Comparison of ENCODE assay signal across 23 cellular contexts in the genomic region with DNA sequence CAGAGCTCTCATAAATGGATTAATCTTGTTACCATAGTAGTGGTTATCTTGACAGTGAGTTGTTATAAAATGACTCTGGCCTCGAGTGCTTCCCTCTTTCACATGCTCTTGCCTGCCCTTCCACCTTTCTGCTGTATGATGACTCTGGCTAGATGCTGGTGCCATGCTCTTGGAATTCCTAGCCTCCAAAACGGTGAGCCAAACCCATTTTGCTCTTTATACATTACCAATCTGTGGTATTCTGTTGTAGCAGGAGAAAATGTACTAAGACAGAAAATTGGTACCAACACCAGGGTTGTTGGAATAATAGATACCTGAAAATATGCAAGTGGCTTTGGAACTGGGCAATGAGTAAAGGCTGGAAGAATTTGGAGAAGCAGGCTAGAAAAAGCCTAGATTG. TPM values are rescaled to one million over a fixed set of nuclear protein-coding genes. Genes with fewer than 3 reads are reported as not detected.
DNase-seq lines count a peak whose midpoint lies in the region; ATAC-seq, FAIRE-seq and TF ChIP-seq lines count a peak whose summit lies in the region.
"Had no signal": no experiment of that assay in that cellular context is flagged by ENCODE, and none has a peak within 500 bp of the region (broad histone marks: within the 10 kb centered on the region; RNA-seq: fewer than 3 reads in every experiment).

No MANE protein-coding gene starts in this region.

- no peaks in the 10 kb centered on the region for H3K36me3 Mint-ChIP-seq in activated naive CD4-positive, alpha-beta T cell treated with anti-CD3 and anti-CD28 coated beads, Interleukin-2, amount 50 U/mL, for 72 hours
- H3K36me3 Mint-ChIP-seq: CD8-positive, alpha-beta memory T cell had no signal

- ATAC-seq in activated naive CD4-positive, alpha-beta T cell treated with anti-CD3 and anti-CD28 coated beads, Interleukin-2, amount 50 U/mL, for 72 hours: no peak
- ATAC-seq: A549, GM23338, HCT116 had no signal

- peaks cover 0 to 4% of the 10 kb centered on the region in 2 donors for H3K9me3 Mint-ChIP-seq in activated naive CD4-positive, alpha-beta T cell treated with anti-CD3 and anti-CD28 coated beads, Interleukin-2, amount 50 U/mL, for 72 hours
- H3K9me3 Mint-ChIP-seq: CD4-positive, alpha-beta T cell had no signal

- WGBS in esophagus muscularis mucosa: 53% methylated on average over 2 of the region's 2 CpGs
- WGBS in small intestine, 3 donors: 5 to 19% (median 17%) methylated on average over 2 of the region's 2 CpGs

- intact Hi-C loops in esophagus muscularis mucosa (cut with DNase I): no loop called here

- H3K4me3 ChIP-seq in esophagus muscularis mucosa: no peak overlapping the region
- no peak overlapping the region for H3K4me3 ChIP-seq in small intestine (ENCODE audit: low read depth in 1 of 2, low read length in 2 of 2)
- H3K4me3 ChIP-seq: A549; BLaER1 treated with 17β-estradiol and CSF1 and Interleukin-3, amounts not matched to agents 10 nM and 100 nM; GM23338 had no signal

- H3K27me3 ChIP-seq in esophagus muscularis mucosa: no peaks in the 10 kb centered on the region
- no peaks in the 10 kb centered on the region for H3K27me3 ChIP-seq in small intestine (ENCODE audit: control insufficient read depth in 2 of 2, insufficient read depth in 2 of 2, low read length in 2 of 2)
- H3K27me3 ChIP-seq: BE2C had no signal

- TF ChIP-seq CTCF in esophagus muscularis mucosa (IDR thresholded peaks at IDR 0.05): no peak

- H3K4me1 ChIP-seq in esophagus muscularis mucosa (no peaks in the 10 kb centered on the region), small intestine (ENCODE audit: control insufficient read depth in 2 of 2, insufficient read depth in 1 of 2, low read depth in 1 of 2, low read length in 1 of 2) (peaks cover 0 to 3% of the 10 kb centered on the region in 2 donors)
- H3K4me1 ChIP-seq: A549, BE2C had no signal

- H3K27ac ChIP-seq in esophagus muscularis mucosa (replicated peaks in 1 of 4): no peak overlapping the region
- H3K27ac ChIP-seq in small intestine (ENCODE audit: low read depth in 1 of 2, low read length in 1 of 2): peak overlapping the region; percentile 8 to 31
- H3K27ac ChIP-seq: A549; BLaER1 treated with 17β-estradiol and CSF1 and Interleukin-3, amounts not matched to agents 10 nM and 100 nM had no signal

- H3K27ac Mint-ChIP-seq in activated naive CD4-positive, alpha-beta T cell treated with anti-CD3 and anti-CD28 coated beads, Interleukin-2, amount 50 U/mL, for 72 hours: no peak overlapping the region
- H3K27ac Mint-ChIP-seq: CD4-positive, alpha-beta T cell; CD8-positive, alpha-beta memory T cell; GM23338; H9 had no signal

- no peak for FAIRE-seq in small intestine (lab: Jason Lieb, UNC)
- FAIRE-seq: A549, GM12891, GM18507 had no signal

- TF ChIP-seq POLR2A in esophagus muscularis mucosa (IDR thresholded peaks at IDR 0.05; ENCODE audit: low read depth): no peak

- no peak for TF ChIP-seq EP300 in esophagus muscularis mucosa (IDR thresholded peaks at IDR 0.05)

- H3K9me3 ChIP-seq in esophagus muscularis mucosa (peaks cover 0 to 10% (median 6%) of the 10 kb centered on the region in 4 donors), small intestine (ENCODE audit: control insufficient read depth, low read depth) (no peaks in the 10 kb centered on the region)
- H3K9me3 ChIP-seq: BE2C had no signal

- H3K36me3 ChIP-seq in esophagus muscularis mucosa (no peaks in the 10 kb centered on the region), small intestine (ENCODE audit: control insufficient read depth in 2 of 2, insufficient read depth in 2 of 2, low read length in 2 of 2) (peaks cover 0 to 2% of the 10 kb centered on the region in 2 donors)
- H3K36me3 ChIP-seq: BE2C; BLaER1 treated with 17β-estradiol and CSF1 and Interleukin-3, amounts not matched to agents 10 nM and 100 nM had no signal

- DNase-seq in NCI-H748 treated with DMSO at 0.1 percent for 48 hours (lab: John Stamatoyannopoulos, UW): peak; percentile 25
- no peak for DNase-seq in NCI-H748 (lab: John Stamatoyannopoulos, UW; ENCODE audit: unreplicated experiment)
- DNase-seq in esophagus muscularis mucosa (ENCODE audit: extremely low spot score): peak; percentile 66
- peak; percentile 81 for DNase-seq in small intestine
- no peak for DNase-seq in activated naive CD4-positive, alpha-beta T cell treated with anti-CD3 and anti-CD28 coated beads, Interleukin-2, amount 50 U/mL, for 72 hours (ENCODE audit: low spot score in 2 of 2)
- no peak for DNase-seq in NCI-H524 treated with DMSO at 0.1 percent for 48 hours (lab: John Stamatoyannopoulos, UW)
- DNase-seq: 8988T; ACHN; AML-193; BE2C; CD4-positive, alpha-beta T cell; CD8-positive, alpha-beta memory T cell; DMS79; EL; GDM1; H9 had no signal

RNA-seq across cellular contexts. Expression of gene GDA, which starts 38.1 kb away (rescaled TPM):
- not detected for total RNA-seq in esophagus muscularis mucosa
- polyA plus RNA-seq in small intestine: 100 to 1,000 TPM in 2 of 3 donors, 10 to 100 TPM in 1; 33.1 to 210 (median 150) TPM
- total RNA-seq in activated naive CD4-positive, alpha-beta T cell treated with anti-CD3 and anti-CD28 coated beads, Interleukin-2, amount 50 U/mL, for 72 hours: not detected
- total RNA-seq: CD4-positive, alpha-beta T cell; CD8-positive, alpha-beta memory T cell had no signal
- polyA plus RNA-seq: CD14-positive monocyte; CD8-positive, alpha-beta memory T cell had no signal

Comparison
In these comparisons a context has a peak if more than half of its experiments do, and no peak if none do; other contexts are left out.
1. DNase-seq: peak in NCI-H748 treated with DMSO at 0.1 percent for 48 hours (single experiment), esophagus muscularis mucosa (single experiment) and small intestine (single experiment); none in NCI-H748 (single experiment), activated naive CD4-positive, alpha-beta T cell treated with anti-CD3 and anti-CD28 coated beads, Interleukin-2, amount 50 U/mL, for 72 hours (0 of 2) and NCI-H524 treated with DMSO at 0.1 percent for 48 hours (single experiment).
2. H3K27ac ChIP-seq: peak in small intestine (2 of 2); none in esophagus muscularis mucosa (0 of 4).